In the genomic region with DNA sequence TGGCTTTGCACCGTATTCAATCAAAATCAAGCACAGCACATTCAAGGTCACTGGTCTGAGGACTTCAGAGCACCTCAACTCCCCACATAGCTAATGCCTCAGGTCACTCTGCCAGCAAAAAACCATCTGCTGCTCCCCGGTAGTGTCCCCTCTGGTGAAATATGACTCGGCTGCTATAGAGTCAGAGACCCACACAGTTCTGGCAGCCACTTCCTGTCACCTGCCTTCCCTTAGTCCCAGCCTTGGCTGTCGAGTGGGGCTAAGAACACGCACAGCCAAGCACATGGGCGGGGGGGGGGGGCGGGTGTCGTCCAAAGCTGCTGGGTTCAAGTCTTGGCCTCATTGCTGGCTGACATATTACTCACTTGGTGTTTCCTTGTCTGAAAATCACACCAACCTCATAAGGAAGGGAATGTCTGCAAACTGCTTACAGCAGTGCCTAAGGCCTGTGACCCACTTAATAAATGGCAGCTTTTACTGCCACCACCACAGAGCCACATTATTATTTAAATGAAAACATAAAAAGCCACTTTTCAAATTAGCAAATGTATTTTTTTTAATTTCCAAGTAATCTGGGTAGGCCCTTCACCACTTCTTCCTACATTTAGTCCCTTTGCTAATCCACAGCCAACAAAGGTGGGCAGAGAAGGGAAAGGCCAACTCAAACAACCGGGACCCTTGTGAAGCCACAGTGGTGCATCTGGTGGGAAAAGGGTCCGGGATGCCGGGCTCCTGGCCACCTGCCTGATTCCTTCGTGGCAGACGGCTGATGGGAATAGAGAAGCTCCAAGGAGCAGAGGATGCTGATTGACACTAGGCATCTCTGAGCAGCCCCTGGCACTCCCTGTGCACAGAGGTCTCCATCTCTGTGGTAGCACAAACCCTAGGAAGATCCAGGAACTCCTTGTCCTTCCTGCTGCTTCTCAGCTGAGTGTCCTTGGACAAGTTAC, we compare ENCODE assay signal across 9 cellular contexts. TPM values are rescaled to one million over a fixed set of nuclear protein-coding genes. Genes with fewer than 3 reads are reported as not detected.
DNase-seq lines count a peak whose midpoint lies in the region; ATAC-seq and TF ChIP-seq lines count a peak whose summit lies in the region.
"Had no signal": no experiment of that assay in that cellular context is flagged by ENCODE, and none has a peak within 500 bp of the region (broad histone marks: within the 10 kb centered on the region; RNA-seq: fewer than 3 reads in every experiment).

No MANE protein-coding gene starts in this region.

- DNase-seq in NCI-H1092 (lab: John Stamatoyannopoulos, UW) (peak; percentile 53), retinal pigment epithelial cell (ENCODE audit: low read depth) (peak; percentile 13), vagina (ENCODE audit: extremely low spot score in 2 of 2) (no peak), GOT3 (lab: John Stamatoyannopoulos, UW) (no peak), colonic mucosa (no peak)
- DNase-seq in activated T-cell treated with anti-CD3 and anti-CD28 coated beads, Interleukin-2, amount 50 U/mL, for 48 hours = peak; percentile 53 to 58
- DNase-seq: NCI-H2227 treated with DMSO at 0.1 percent for 48 hours had no signal

- peaks cover 0 to 23% of the 10 kb centered on the region in 2 donors for H3K36me3 ChIP-seq in vagina
- H3K36me3 ChIP-seq in colonic mucosa = peaks cover 6% of the 10 kb centered on the region

- TF ChIP-seq POLR2A in vagina (IDR thresholded peaks at IDR 0.05) = no peak

- H3K9ac ChIP-seq in colonic mucosa (ENCODE audit: low read depth in 2 of 2, low read length in 2 of 2) = no peak overlapping the region

- H3K4me3 ChIP-seq in retinal pigment epithelial cell (ENCODE audit: low read length) (no peak overlapping the region), vagina (no peak overlapping the region), colonic mucosa (no peak overlapping the region)

- ATAC-seq in GM19023 (IDR thresholded peaks at IDR 0.05; ENCODE audit: unreplicated experiment) = peak; percentile 56
- ATAC-seq in HG03342 (IDR thresholded peaks at IDR 0.05; ENCODE audit: unreplicated experiment) = no peak

- no peak overlapping the region for H3K27ac ChIP-seq in vagina
- no peak overlapping the region for H3K27ac ChIP-seq in colonic mucosa

- intact Hi-C loops in vagina (cut with DNase I) (no loop called here), colonic mucosa (cut with DNase I) (no loop called here)

- H3K27me3 ChIP-seq in vagina = no peaks in the 10 kb centered on the region
- H3K27me3 ChIP-seq in colonic mucosa = no peaks in the 10 kb centered on the region

- H3K4me1 ChIP-seq in vagina (peaks cover 16% of the 10 kb centered on the region), colonic mucosa (no peaks in the 10 kb centered on the region)

- TF ChIP-seq CTCF in retinal pigment epithelial cell (conservative IDR thresholded peaks at IDR 0.05; ENCODE audit: low read depth, low read length) = no peak
- no peak for TF ChIP-seq CTCF in vagina (IDR thresholded peaks at IDR 0.05)
- TF ChIP-seq CTCF in colonic mucosa (IDR thresholded peaks at IDR 0.05) = no peak

- H3K9me3 ChIP-seq in vagina (no peaks in the 10 kb centered on the region), colonic mucosa (no peaks in the 10 kb centered on the region)

RNA-seq across cellular contexts. Expression of a gene that starts 37.3 kb away (rescaled TPM):
- total RNA-seq in vagina (17.2 TPM), colonic mucosa (10 to 100 TPM; 17.9 to 35.9 TPM)

RNA-seq across cellular contexts. Expression of a gene that starts 37.7 kb away (rescaled TPM):
- 61.6 TPM for total RNA-seq in vagina
- 100 to 1,000 TPM in 1 of 2 donors, 10 to 100 TPM in 1; 96.2 to 108 TPM for total RNA-seq in colonic mucosa

Comparison
In these comparisons a context has a peak if more than half of its experiments do, and no peak if none do; other contexts are left out.
1. DNase-seq: peak in NCI-H1092 (single experiment), activated T-cell treated with anti-CD3 and anti-CD28 coated beads, Interleukin-2, amount 50 U/mL, for 48 hours (2 of 2) and retinal pigment epithelial cell (single experiment); none in vagina (0 of 2), GOT3 (single experiment) and colonic mucosa (single experiment).